In the genomic region with DNA sequence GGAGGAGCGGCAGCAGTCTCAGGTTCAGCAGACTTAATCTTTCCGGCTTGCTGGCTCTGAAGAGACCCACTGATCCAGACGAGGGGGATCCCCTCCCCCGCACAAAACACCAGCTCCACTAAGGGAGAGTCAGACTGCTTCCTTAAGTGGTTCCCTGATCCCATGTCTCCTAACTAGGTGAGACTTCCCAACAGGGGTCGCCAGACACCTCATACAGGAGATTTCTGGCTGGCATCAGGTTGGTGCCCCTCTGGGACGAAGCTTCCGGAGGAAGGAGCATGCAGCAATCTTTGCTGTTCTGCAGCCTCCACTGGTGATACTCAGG, we compare ENCODE assay signal across 20 cellular contexts.
"Had no signal": no experiment of that assay in that cellular context is flagged by ENCODE, and none has a peak within 500 bp of the region (broad histone marks: within the 10 kb centered on the region; RNA-seq: fewer than 3 reads in every experiment).

No MANE protein-coding gene starts in this region.

- H3K4me1 Mint-ChIP-seq: activated CD4-positive, alpha-beta T cell treated with anti-CD3 and anti-CD28 coated beads, Interleukin-2, amount 10 ng/mL, durations not matched to agents 7 days and 5 days; activated naive CD8-positive, alpha-beta T cell treated with anti-CD3 and anti-CD28 coated beads, Interleukin-2, amount 50 U/mL, for 24 hours; brain had no signal

- H3K4me3 ChIP-seq: esophagus muscularis mucosa, gastroesophageal sphincter, heart left ventricle, lower lobe of right lung, transverse colon, uterus had no signal

- H3K27ac Mint-ChIP-seq: activated CD4-positive, alpha-beta T cell treated with anti-CD3 and anti-CD28 coated beads, Interleukin-2, amount 10 ng/mL, durations not matched to agents 7 days and 5 days; activated CD8-positive, alpha-beta T cell treated with anti-CD3 and anti-CD28 coated beads, Interleukin-2, amount 10 ng/mL, durations not matched to agents 7 days and 5 days; activated naive CD8-positive, alpha-beta T cell treated with anti-CD3 and anti-CD28 coated beads, Interleukin-2, amount 50 U/mL, for 24 hours; activated T-cell treated with anti-CD3 and anti-CD28 coated beads, Interleukin-2, amount 50 U/mL, for 24 hours; activated T-helper 2 cell treated with anti-CD3 and anti-CD28 coated beads, Interferon-gamma antibody, Interleukin-2, Interleukin-4, amounts not matched to agents 10 μg/mL and 5 μg/mL and 100 μg/mL, durations not matched to agents 14 hours and 24 hours and 36 hours; brain; natural killer cell treated with Interleukin-12 subunit alpha and Interleukin-12 subunit beta and Interleukin-15 and Interleukin-18, amount 100 ng/mL, for 72 hours had no signal

- H3K4me1 ChIP-seq: esophagus muscularis mucosa, gastroesophageal sphincter, heart left ventricle, lower lobe of right lung, transverse colon, uterus had no signal

- H3K36me3 ChIP-seq: esophagus muscularis mucosa, gastroesophageal sphincter, heart left ventricle, lower lobe of right lung, transverse colon, uterus had no signal

- H3K27ac ChIP-seq: esophagus muscularis mucosa, gastroesophageal sphincter, heart left ventricle, lower lobe of right lung, transverse colon, uterus had no signal

- DNase-seq: activated CD4-positive, alpha-beta T cell treated with anti-CD3 and anti-CD28 coated beads, Interleukin-2, amount 10 ng/mL, durations not matched to agents 7 days and 5 days; activated CD8-positive, alpha-beta T cell treated with anti-CD3 and anti-CD28 coated beads, Interleukin-2, amount 10 ng/mL, durations not matched to agents 7 days and 5 days; activated naive CD4-positive, alpha-beta T cell treated with Interleukin-2 at 50 U/mL for 16 hours; activated naive CD8-positive, alpha-beta T cell treated with anti-CD3 and anti-CD28 coated beads, Interleukin-2, amount 50 U/mL, for 24 hours; activated T-cell treated with anti-CD3 and anti-CD28 coated beads, Interleukin-2, amount 50 U/mL, for 24 hours; anterior cingulate cortex; central memory CD4-positive, alpha-beta T cell; heart left ventricle; left colon; lower lobe of right lung; occipital lobe; retina; stimulated activated naive CD8-positive, alpha-beta T cell treated with anti-CD3 and anti-CD28 coated beads, Interleukin-15, Interleukin-2, amounts not matched to agents 100 U/mL and 50 U/mL, for 24 hours; transverse colon; uterus had no signal

- H3K9me3 ChIP-seq: uterus had no signal

- ATAC-seq: activated CD8-positive, alpha-beta T cell treated with anti-CD3 and anti-CD28 coated beads, Interleukin-2, amount 10 ng/mL, durations not matched to agents 7 days and 5 days; activated naive CD8-positive, alpha-beta T cell treated with anti-CD3 and anti-CD28 coated beads, Interleukin-2, amount 50 U/mL, for 24 hours; gastroesophageal sphincter; heart left ventricle; left colon; lower lobe of right lung; natural killer cell treated with Interleukin-12 subunit alpha and Interleukin-12 subunit beta and Interleukin-15 and Interleukin-18, amount 100 ng/mL, for 72 hours; stimulated activated naive CD8-positive, alpha-beta T cell treated with anti-CD3 and anti-CD28 coated beads, Interleukin-15, Interleukin-2, amounts not matched to agents 100 U/mL and 50 U/mL, for 24 hours had no signal

- H3K27me3 Mint-ChIP-seq: activated naive CD8-positive, alpha-beta T cell treated with anti-CD3 and anti-CD28 coated beads, Interleukin-2, amount 50 U/mL, for 24 hours had no signal

- H3K36me3 Mint-ChIP-seq: brain had no signal

- H3K27me3 ChIP-seq: esophagus muscularis mucosa, gastroesophageal sphincter, heart left ventricle, transverse colon, uterus had no signal

- H3K4me3 Mint-ChIP-seq: activated CD4-positive, alpha-beta T cell treated with anti-CD3 and anti-CD28 coated beads, Interleukin-2, amount 10 ng/mL, durations not matched to agents 7 days and 5 days; activated CD8-positive, alpha-beta T cell treated with anti-CD3 and anti-CD28 coated beads, Interleukin-2, amount 10 ng/mL, durations not matched to agents 7 days and 5 days; activated naive CD8-positive, alpha-beta T cell treated with anti-CD3 and anti-CD28 coated beads, Interleukin-2, amount 50 U/mL, for 24 hours; activated T-cell treated with anti-CD3 and anti-CD28 coated beads, Interleukin-2, amount 50 U/mL, for 24 hours; brain; natural killer cell treated with Interleukin-12 subunit alpha and Interleukin-12 subunit beta and Interleukin-15 and Interleukin-18, amount 100 ng/mL, for 72 hours had no signal
